ENCODE assay signal across 7 cellular contexts in the genomic region with DNA sequence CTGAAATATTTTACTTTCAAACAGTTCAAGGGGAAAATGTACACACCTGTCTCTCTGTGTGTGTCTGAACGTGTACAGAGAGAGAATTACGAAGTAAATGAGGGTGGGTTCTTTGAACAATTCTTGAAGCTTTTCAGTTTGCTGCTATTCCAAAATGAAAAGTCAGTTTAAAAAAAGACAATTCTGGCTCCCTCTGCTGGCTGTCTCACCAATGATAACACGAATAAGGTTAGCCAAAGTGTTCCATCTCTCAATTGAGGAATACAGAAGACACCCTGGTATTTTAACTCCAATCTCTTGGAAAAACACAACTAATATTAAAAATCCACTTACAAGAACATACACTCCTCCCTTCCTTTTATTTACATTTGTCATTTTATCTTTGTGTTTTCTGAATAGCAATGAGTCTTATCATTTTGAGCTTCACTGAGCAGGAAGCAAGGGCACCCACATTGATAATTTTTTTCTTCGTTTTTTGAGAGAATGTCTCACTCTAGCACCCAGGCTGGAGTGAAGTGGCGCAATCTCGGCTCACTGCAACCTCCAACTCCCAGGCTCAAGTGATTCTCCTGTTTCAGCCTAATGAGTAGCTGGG. TPM values are rescaled to one million over a fixed set of nuclear protein-coding genes. Genes with fewer than 3 reads are reported as not detected.
A peak's percentile ranks its signal among the peaks of the same experiment; 100 is the strongest.
DNase-seq lines count a peak whose midpoint lies in the region; ATAC-seq and TF ChIP-seq lines count a peak whose summit lies in the region.

No MANE protein-coding gene starts in this region.

- H3F3A ChIP-seq in neural cell (ENCODE audit: insufficient read depth, low read length, poor library complexity, severe bottlenecking) = no peaks in the 10 kb centered on the region

- no TSS peak for BruUV-seq in Panc1 (replicated peaks; lab: Mats Ljungman, UMichigan)

- H3K4me2 ChIP-seq in neural cell (ENCODE audit: low read length) = no peak overlapping the region

- no peaks in the 10 kb centered on the region for H3K9me3 ChIP-seq in Panc1 (ENCODE audit: control insufficient read depth, insufficient read depth, low read depth, low read length)
- H3K9me3 ChIP-seq in neural cell (ENCODE audit: low read length) = no peaks in the 10 kb centered on the region

- no peak for ATAC-seq in Panc1
- ATAC-seq in GM19467 (IDR thresholded peaks at IDR 0.05; ENCODE audit: unreplicated experiment) = no peak
- ATAC-seq in HG02973 (IDR thresholded peaks at IDR 0.05; ENCODE audit: unreplicated experiment) = no peak

- no peak overlapping the region for H3K4me3 ChIP-seq in Panc1 (ENCODE audit: low read depth in 2 of 2, low read length in 2 of 2)
- no peak overlapping the region for H3K4me3 ChIP-seq in neural cell (ENCODE audit: low read length)

- no peak for TF ChIP-seq EP300 in neural cell (conservative IDR thresholded peaks at IDR 0.05; ENCODE audit: poor library complexity, severe bottlenecking)

- H3K27ac ChIP-seq in Panc1 (ENCODE audit: low read length) = no peak overlapping the region
- no peak overlapping the region for H3K27ac ChIP-seq in neural cell (ENCODE audit: low read length)

- in situ Hi-C loops in Panc1 (cut with HindIII; ENCODE audit: low pct_unique_long_range_greater_than_20kb, low sequenced_read_pairs) = no loop called here

- TF ChIP-seq CTCF in Panc1 (IDR thresholded peaks at IDR 0.05) = peak; percentile 64; the same call in 1 of the 2 replicates
- peak; percentile 67 for TF ChIP-seq CTCF in neural cell (IDR thresholded peaks at IDR 0.05; ENCODE audit: poor library complexity, severe bottlenecking)

- no peaks in the 10 kb centered on the region for H4K20me1 ChIP-seq in neural cell (ENCODE audit: insufficient read depth)

- no peaks in the 10 kb centered on the region for H3K9me2 ChIP-seq in neural cell (ENCODE audit: insufficient read depth, low read length)

- DNase-seq in COR-L47 (lab: John Stamatoyannopoulos, UW) (peak; percentile 26), GM19240 (ENCODE audit: insufficient read length, low spot score) (peak; percentile 23), Panc1 (ENCODE audit: low read depth, low spot score) (no peak), dermis blood vessel endothelial cell (peak; percentile 63)

- CTCF ChIA-PET in Panc1 (lab: Charles Lee) = no interaction called here

- no peaks in the 10 kb centered on the region for H3K4me1 ChIP-seq in Panc1 (ENCODE audit: control insufficient read depth, insufficient read depth, low read length)

- TF ChIP-seq RAD21 in neural cell (conservative IDR thresholded peaks at IDR 0.05) = peak; percentile 56

- intact Hi-C loops in Panc1 (cut with micrococcal nuclease; ENCODE audit: unreplicated experiment) = no loop called here

- no peak overlapping the region for H3K9ac ChIP-seq in neural cell (ENCODE audit: low read length)

- POLR2A ChIA-PET in Panc1 (lab: Charles Lee) = no interaction called here

- H3K27me3 ChIP-seq in Panc1 (ENCODE audit: control insufficient read depth, insufficient read depth, low read length) (no peaks in the 10 kb centered on the region), neural cell (ENCODE audit: insufficient read depth, low read depth, low read length) (no peaks in the 10 kb centered on the region)

- H2AFZ ChIP-seq in neural cell (ENCODE audit: low read depth, low read length) = no peak overlapping the region

- H3K79me2 ChIP-seq in neural cell (replicated peaks; ENCODE audit: insufficient read depth, low read length) = no peaks in the 10 kb centered on the region

- H3K36me3 ChIP-seq in Panc1 (ENCODE audit: control insufficient read depth, insufficient read depth, low read length) = peaks cover 28% of the 10 kb centered on the region
- no peaks in the 10 kb centered on the region for H3K36me3 ChIP-seq in neural cell (ENCODE audit: insufficient read depth, low read length)

TF ChIP-seq in neural cell, 6 proteins besides CTCF, POLR2A, EP300 and RAD21:
- peak; percentile 73 for TF ChIP-seq SMC3 (conservative IDR thresholded peaks at IDR 0.05; ENCODE audit: poor library complexity)
- TF ChIP-seq POLR2AphosphoS5 (IDR thresholded peaks at IDR 0.05) = no peak
- no peak for TF ChIP-seq MXI1 (conservative IDR thresholded peaks at IDR 0.05; ENCODE audit: poor library complexity, severe bottlenecking)
- no peak for TF ChIP-seq TAF1 (IDR thresholded peaks at IDR 0.05; ENCODE audit: low read depth)
- TF ChIP-seq, protein P1, sequence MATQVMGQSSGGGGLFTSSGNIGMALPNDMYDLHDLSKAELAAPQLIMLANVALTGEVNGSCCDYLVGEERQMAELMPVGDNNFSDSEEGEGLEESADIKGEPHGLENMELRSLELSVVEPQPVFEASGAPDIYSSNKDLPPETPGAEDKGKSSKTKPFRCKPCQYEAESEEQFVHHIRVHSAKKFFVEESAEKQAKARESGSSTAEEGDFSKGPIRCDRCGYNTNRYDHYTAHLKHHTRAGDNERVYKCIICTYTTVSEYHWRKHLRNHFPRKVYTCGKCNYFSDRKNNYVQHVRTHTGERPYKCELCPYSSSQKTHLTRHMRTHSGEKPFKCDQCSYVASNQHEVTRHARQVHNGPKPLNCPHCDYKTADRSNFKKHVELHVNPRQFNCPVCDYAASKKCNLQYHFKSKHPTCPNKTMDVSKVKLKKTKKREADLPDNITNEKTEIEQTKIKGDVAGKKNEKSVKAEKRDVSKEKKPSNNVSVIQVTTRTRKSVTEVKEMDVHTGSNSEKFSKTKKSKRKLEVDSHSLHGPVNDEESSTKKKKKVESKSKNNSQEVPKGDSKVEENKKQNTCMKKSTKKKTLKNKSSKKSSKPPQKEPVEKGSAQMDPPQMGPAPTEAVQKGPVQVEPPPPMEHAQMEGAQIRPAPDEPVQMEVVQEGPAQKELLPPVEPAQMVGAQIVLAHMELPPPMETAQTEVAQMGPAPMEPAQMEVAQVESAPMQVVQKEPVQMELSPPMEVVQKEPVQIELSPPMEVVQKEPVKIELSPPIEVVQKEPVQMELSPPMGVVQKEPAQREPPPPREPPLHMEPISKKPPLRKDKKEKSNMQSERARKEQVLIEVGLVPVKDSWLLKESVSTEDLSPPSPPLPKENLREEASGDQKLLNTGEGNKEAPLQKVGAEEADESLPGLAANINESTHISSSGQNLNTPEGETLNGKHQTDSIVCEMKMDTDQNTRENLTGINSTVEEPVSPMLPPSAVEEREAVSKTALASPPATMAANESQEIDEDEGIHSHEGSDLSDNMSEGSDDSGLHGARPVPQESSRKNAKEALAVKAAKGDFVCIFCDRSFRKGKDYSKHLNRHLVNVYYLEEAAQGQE (IDR thresholded peaks at IDR 0.05; ENCODE audit: borderline replicate concordance) = no peak
- no peak for TF ChIP-seq EZH2 (IDR thresholded peaks at IDR 0.05; ENCODE audit: borderline replicate concordance, insufficient read depth, low read length, poor library complexity, severe bottlenecking)
TF ChIP-seq in neural cell: peak in this region for 1.

RNA-seq across cellular contexts. Expression of a gene that starts 20.5 kb away (rescaled TPM):
- total RNA-seq in Panc1 (2021; ENCODE audit: unreplicated experiment) (98.0 TPM), dermis blood vessel endothelial cell (154 and 298 TPM in 2 replicates)
- polyA plus RNA-seq in Panc1 (2012; ENCODE audit: insufficient read length) = 63.8 TPM
- polyA plus RNA-seq in neural cell = 47.8 and 69.4 TPM in 2 replicates
- polyA minus RNA-seq in neural cell = 106 and 107 TPM in 2 replicates

RNA-seq across cellular contexts. Expression of a gene that starts 31.0 kb away (rescaled TPM):
- not detected for total RNA-seq in Panc1 (2021; ENCODE audit: unreplicated experiment)
- polyA plus RNA-seq in Panc1 (2012; ENCODE audit: insufficient read length) = not detected
- not detected in 2 replicates for total RNA-seq in dermis blood vessel endothelial cell
- polyA plus RNA-seq in neural cell = not detected in 2 replicates
- polyA minus RNA-seq in neural cell = not detected in 2 replicates

RNA-seq across cellular contexts. Expression of a gene that starts 36.6 kb away (rescaled TPM):
- total RNA-seq in Panc1 (2021; ENCODE audit: unreplicated experiment) = not detected
- 0.79 TPM for polyA plus RNA-seq in Panc1 (2012; ENCODE audit: insufficient read length)
- total RNA-seq in dermis blood vessel endothelial cell = 0.51 TPM in 1 of 2 replicates, not detected in the other
- not detected in 2 replicates for polyA plus RNA-seq in neural cell
- polyA minus RNA-seq in neural cell = not detected in 2 replicates

RNA-seq across cellular contexts. Expression of a gene that starts 48.6 kb away (rescaled TPM):
- 89.4 TPM for total RNA-seq in Panc1 (2021; ENCODE audit: unreplicated experiment)
- 33.6 TPM for polyA plus RNA-seq in Panc1 (2012; ENCODE audit: insufficient read length)
- 7.5 and 13.9 TPM in 2 replicates for total RNA-seq in dermis blood vessel endothelial cell
- polyA plus RNA-seq in neural cell = 8.0 and 9.0 TPM in 2 replicates
- polyA minus RNA-seq in neural cell = 26.1 and 33.2 TPM in 2 replicates
